8 cellular contexts compared by ENCODE assay signal in the genomic region with DNA sequence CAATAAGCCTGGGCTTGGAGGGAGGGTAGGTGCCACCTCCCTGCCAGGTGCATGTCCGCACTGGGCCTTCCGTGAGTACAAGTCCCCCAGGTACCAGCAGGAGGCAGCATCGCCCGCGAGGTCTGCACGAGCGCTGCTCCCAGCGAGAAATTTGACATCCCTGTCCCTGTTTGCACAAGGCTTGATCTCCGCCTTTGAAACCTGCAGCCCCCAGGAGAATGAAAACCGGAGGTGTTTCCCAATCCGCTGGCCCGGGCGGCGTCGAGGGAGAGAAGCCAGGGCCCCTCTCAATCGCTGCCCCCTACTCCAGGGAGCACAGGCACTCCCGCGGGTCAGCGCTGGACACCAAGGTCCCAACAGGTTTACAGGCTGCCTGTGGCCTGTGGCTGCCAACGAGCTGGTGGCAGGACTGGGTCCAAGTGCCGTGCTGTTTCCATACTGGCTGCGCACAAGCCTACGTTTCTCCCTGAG. TPM values are rescaled to one million over a fixed set of nuclear protein-coding genes. Genes with fewer than 3 reads are reported as not detected.
DNase-seq lines count a peak whose midpoint lies in the region; ATAC-seq, FAIRE-seq and TF ChIP-seq lines count a peak whose summit lies in the region.

No MANE protein-coding gene starts in this region.

- H3K4me1 Mint-ChIP-seq in T-helper 2 cell treated with Interferon-gamma antibody and Interleukin-4, amounts not matched to agents 5 μg/mL and 100 μg/mL, for 36 hours (ENCODE audit: low read depth), result peaks cover 17% of the 10 kb centered on the region

- H3K4me3 Mint-ChIP-seq in T-helper 2 cell treated with Interferon-gamma antibody and Interleukin-4, amounts not matched to agents 5 μg/mL and 100 μg/mL, for 36 hours, result peak overlapping the region; percentile 90

- TF ChIP-seq EP300 in GM12878 (IDR thresholded peaks at IDR 0.05; ENCODE audit: borderline replicate concordance in 1 of 2, control insufficient read depth in 1 of 2, low read depth in 2 of 2, low read length in 2 of 2), result no peak

- FAIRE-seq in GM12892 (lab: Jason Lieb, UNC) (peak; percentile 24), GM12878 (lab: Jason Lieb, UNC) (no peak)

- 0 out of 2 replicates have a peak overlapping the region, but pooled peaks have one; percentile 8 for H2AFZ ChIP-seq in GM12878 (ENCODE audit: control insufficient read depth, low read depth, low read length)

- no peak overlapping the region for H3K9ac ChIP-seq in GM12878 (ENCODE audit: control insufficient read depth, insufficient read depth, low read length)

- H3K9me3 Mint-ChIP-seq in T-helper 2 cell treated with Interferon-gamma antibody and Interleukin-4, amounts not matched to agents 5 μg/mL and 100 μg/mL, for 36 hours, result no peaks in the 10 kb centered on the region

- H3K4me1 ChIP-seq in GM12878 (ENCODE audit: control insufficient read depth, insufficient read depth, low read length), result peaks cover 3% of the 10 kb centered on the region

- peaks cover 4% of the 10 kb centered on the region for H3K36me3 Mint-ChIP-seq in T-helper 2 cell treated with Interferon-gamma antibody and Interleukin-4, amounts not matched to agents 5 μg/mL and 100 μg/mL, for 36 hours (ENCODE audit: low read depth)

- peak overlapping the region; percentile 38; the same call in 1 of the 2 replicates for H3K4me3 ChIP-seq in GM12878

- DNase-seq in GM12892 (ENCODE audit: insufficient read length) (peak; percentile 61), GM12878 (ENCODE audit: low read depth, low spot score) (no peak), kidney glomerular epithelial cell (lab: John Stamatoyannopoulos, UW) (peak; percentile 49), amniotic stem cell (lab: John Stamatoyannopoulos, UW) (no peak)
- peak; percentile 69 for DNase-seq in T-helper 2 cell treated with Interferon-gamma antibody and Interleukin-4, amounts not matched to agents 5 μg/mL and 100 μg/mL, for 36 hours (ENCODE audit: low spot score)
- peak; percentile 75 to 82 (median 75) for DNase-seq in stimulated activated CD4-positive, alpha-beta T cell treated with anti-CD3 and anti-CD28 coated beads, TNF-alpha, amount 100 ng/mL, for 48 hours (ENCODE audit: low read depth in 3 of 3)

- peak overlapping the region; percentile 14 for H3K4me2 ChIP-seq in GM12878 (ENCODE audit: control insufficient read depth, insufficient read depth)

- peak overlapping the region; percentile 26 for H3K27ac Mint-ChIP-seq in T-helper 2 cell treated with Interferon-gamma antibody and Interleukin-4, amounts not matched to agents 5 μg/mL and 100 μg/mL, for 36 hours

- ATAC-seq in HG03354 (IDR thresholded peaks at IDR 0.05; ENCODE audit: poor library complexity, severe bottlenecking, unreplicated experiment) (peak; percentile 72), GM12878 (peak; percentile 75), GM18520 (IDR thresholded peaks at IDR 0.05; ENCODE audit: unreplicated experiment) (no peak)

- no peaks in the 10 kb centered on the region for H3K79me2 ChIP-seq in GM12878 (ENCODE audit: control insufficient read depth, insufficient read depth, low read length)

- H4K20me1 ChIP-seq in GM12878 (ENCODE audit: control insufficient read depth, insufficient read depth), result no peaks in the 10 kb centered on the region

- no peaks in the 10 kb centered on the region for H3K9me3 ChIP-seq in GM12878 (replicated peaks; ENCODE audit: control insufficient read depth, insufficient read depth, low read length)

- RAD21 ChIA-PET in GM12878 (lab: Charles Lee; ENCODE audit: unreplicated experiment), result interaction anchor here (1.0 kb wide), 1 partner anchor 16 kb away, joined by 3 read pairs; no protein-coding TSS in a partner anchor

- SMC1A ChIA-PET in GM12878 (lab: Charles Lee; ENCODE audit: uncharacterized antibody, unreplicated experiment), result no interaction called here

- peak; percentile 73 to 92 (median 82) for TF ChIP-seq CTCF in GM12878 (IDR thresholded peaks at IDR 0.05 in 2 of 3, conservative IDR thresholded peaks at IDR 0.05 in 1 of 3; ENCODE audit: control insufficient read depth in 2 of 3, extremely low read depth in 1 of 3, insufficient read depth in 1 of 3, low read depth in 3 of 3, low read length in 3 of 3)

- no peak overlapping the region for H3K27ac ChIP-seq in GM12878 (ENCODE audit: control insufficient read depth, insufficient read depth)

- POLR2A ChIA-PET in GM12878 (lab: Charles Lee), result no interaction called here

- no peak for TF ChIP-seq POLR2A in GM12892 (IDR thresholded peaks at IDR 0.05; ENCODE audit: low read depth, low read length)
- no peak for TF ChIP-seq POLR2A in GM12878 (IDR thresholded peaks at IDR 0.05; ENCODE audit: low read depth, low read length)

- TF ChIP-seq RAD21 in GM12878 (IDR thresholded peaks at IDR 0.05; ENCODE audit: insufficient read depth, low read depth, low read length), result peak; percentile 48

- H3K27me3 ChIP-seq in GM12878 (replicated peaks in 1 of 2; ENCODE audit: control insufficient read depth in 2 of 2, insufficient read depth in 2 of 2, low read length in 1 of 2), result peaks cover 0 to 5% of the 10 kb centered on the region in 2 experiments; a peak in 2 of 4 replicates

- no TSS peak for BruUV-seq in GM12878 (replicated peaks; lab: Mats Ljungman, UMichigan)

- intact Hi-C loops in GM12878 (cut with micrococcal nuclease; ENCODE audit: unreplicated experiment), result loop anchor here (1.0 to 2.0 kb wide), 4 partner anchors 122 to 282 kb away; no protein-coding TSS in a partner anchor

- peaks cover 2% of the 10 kb centered on the region for H3K27me3 Mint-ChIP-seq in T-helper 2 cell treated with Interferon-gamma antibody and Interleukin-4, amounts not matched to agents 5 μg/mL and 100 μg/mL, for 36 hours (ENCODE audit: low read depth)

- CTCF ChIA-PET in GM12878 (lab: Yijun Ruan, JAX), result interaction anchor here (0.7 to 2.9 kb wide), 4 partner anchors 11 to 209 kb away, joined by 3 to 18 read pairs (median 6); no protein-coding TSS in a partner anchor

- WGBS in GM12878 (ENCODE audit: insufficient coverage, insufficient replicate concordance, low lambda C conversion rate, missing lambda C conversion rate), result 9% methylated on average over 23 of the region's 23 CpGs

- no peaks in the 10 kb centered on the region for H3K36me3 ChIP-seq in GM12878 (ENCODE audit: control insufficient read depth in 2 of 2, insufficient read depth in 2 of 2, low read length in 1 of 2)

- in situ Hi-C loops in GM12878 (cut with MboI), result no loop called here

TF ChIP-seq in GM12878, 131 proteins besides CTCF, POLR2A, EP300 and RAD21 (continues in another document):
- TF ChIP-seq RELA (IDR thresholded peaks at IDR 0.05; ENCODE audit: borderline replicate concordance, partially characterized antibody) (no peak), BCL11A (IDR thresholded peaks at IDR 0.05; ENCODE audit: low read depth, low read length) (no peak), BMI1 (IDR thresholded peaks at IDR 0.05; ENCODE audit: borderline replicate concordance) (no peak), JUND (IDR thresholded peaks at IDR 0.05; ENCODE audit: low read depth, low read length) (no peak), SMC3 (IDR thresholded peaks at IDR 0.05; ENCODE audit: borderline replicate concordance, low read length) (peak; percentile 42), BHLHE40 (IDR thresholded peaks at IDR 0.05; ENCODE audit: borderline replicate concordance in 1 of 2, low read depth in 2 of 2, low read length in 1 of 2) (peak in 1 of 2 experiments; percentile 61; a peak in 1 of 4 replicates), SIX5 (IDR thresholded peaks at IDR 0.05; ENCODE audit: low read depth, low read length, severe bottlenecking) (no peak), HDGF (IDR thresholded peaks at IDR 0.05) (no peak)

RNA-seq across cellular contexts. Expression of gene HAPLN3, which starts 1.0 kb away (rescaled TPM):
- polyA plus RNA-seq in GM12892 (2012; ENCODE audit: missing spikeins), result 0.23 TPM
- total RNA-seq in GM12878 (2013; cell fraction: nucleolus; rRNA removed), result 5.8 and 6.3 TPM in 2 replicates
- 3.7 and 6.0 TPM in 2 replicates for total RNA-seq in GM12878 (2014; rRNA removed)
- total RNA-seq in GM12878 (2014; rRNA removed; fragmentation: Illumina TruSeq; extraction: Trizol), result 0.64 and 0.98 TPM in 2 replicates
- 2.9 and 3.1 TPM in 2 replicates for total RNA-seq in GM12878 (2021)
- 0.26 TPM for polyA plus RNA-seq in GM12878 (2011; ENCODE audit: low read depth)
- 4.2 and 5.0 TPM in 2 replicates for polyA plus RNA-seq in GM12878 (2011; rRNA removed)
- 8.3 and 10.3 TPM in 2 replicates for polyA plus RNA-seq in GM12878 (2011; cell fraction: cytosol; rRNA removed)
- 21.7 and 27.3 TPM in 2 replicates for polyA plus RNA-seq in GM12878 (2011; cell fraction: nucleus; rRNA removed)
- 0.79 and 1.5 TPM in 2 replicates for polyA plus RNA-seq in GM12878 (2012)
- polyA plus RNA-seq in GM12878 (2014; fragmentation: Illumina TruSeq; extraction: Trizol), result 0.53 TPM in 1 of 2 replicates, not detected in the other
- polyA plus RNA-seq in GM12878 (2014; fragmentation: Nextera tagmentation; extraction: Ambion mirVana), result under 1 TPM in 1 of 2 experiments, not detected in 1; 0.20 TPM
- polyA plus RNA-seq in GM12878 (2014; rRNA removed), result 2.6 and 3.2 TPM in 2 replicates
- polyA plus RNA-seq in GM12878 (2016; fragmentation: Nextera tagmentation; extraction: Ambion mirVana), result 1 to 10 TPM; 1.1 to 1.4 TPM
- 2.7 and 4.5 TPM in 2 replicates for polyA minus RNA-seq in GM12878 (2011; rRNA and poly(A)+ RNA removed)
- polyA minus RNA-seq in GM12878 (2011; cell fraction: cytosol; rRNA and poly(A)+ RNA removed), result 1.5 and 2.2 TPM in 2 replicates
- polyA minus RNA-seq in GM12878 (2011; cell fraction: nucleus; rRNA and poly(A)+ RNA removed), result 3.5 and 4.6 TPM in 2 replicates

RNA-seq across cellular contexts. Expression of gene MFGE8, which starts 18.8 kb away (rescaled TPM):
- 0.51 TPM for polyA plus RNA-seq in GM12892 (2012; ENCODE audit: missing spikeins)
- 10.9 and 11.2 TPM in 2 replicates for total RNA-seq in GM12878 (2013; cell fraction: nucleolus; rRNA removed)
- total RNA-seq in GM12878 (2014; rRNA removed) (0.87 and 1.1 TPM in 2 replicates), GM12878 (2014; rRNA removed; fragmentation: Illumina TruSeq; extraction: Trizol) (0.46 and 0.81 TPM in 2 replicates), GM12878 (2021) (1.9 and 2.7 TPM in 2 replicates)
- polyA plus RNA-seq in GM12878 (2011; ENCODE audit: low read depth), result 0.94 TPM
- polyA plus RNA-seq in GM12878 (2011; rRNA removed) (5.2 and 5.9 TPM in 2 replicates), GM12878 (2014; fragmentation: Illumina TruSeq; extraction: Trizol) (0.43 and 0.96 TPM in 2 replicates), GM12878 (2014; fragmentation: Nextera tagmentation; extraction: Ambion mirVana) (not detected), GM12878 (2014; rRNA removed) (0.86 and 2.0 TPM in 2 replicates), GM12878 (2016; fragmentation: Nextera tagmentation; extraction: Ambion mirVana) (1 to 10 TPM in 1 of 2 experiments, under 1 TPM in 1; 0.96 to 1.1 TPM)
- 6.1 and 6.7 TPM in 2 replicates for polyA plus RNA-seq in GM12878 (2011; cell fraction: cytosol; rRNA removed)
- polyA plus RNA-seq in GM12878 (2011; cell fraction: nucleus; rRNA removed), result 37.9 and 38.4 TPM in 2 replicates
- polyA plus RNA-seq in GM12878 (2012), result 2.6 and 3.5 TPM in 2 replicates
- 3.4 and 7.9 TPM in 2 replicates for polyA minus RNA-seq in GM12878 (2011; rRNA and poly(A)+ RNA removed)
- 2.3 and 3.2 TPM in 2 replicates for polyA minus RNA-seq in GM12878 (2011; cell fraction: cytosol; rRNA and poly(A)+ RNA removed)
- 6.5 and 13.3 TPM in 2 replicates for polyA minus RNA-seq in GM12878 (2011; cell fraction: nucleus; rRNA and poly(A)+ RNA removed)

Comparison
In these comparisons a context has a peak if more than half of its experiments do, and no peak if none do; other contexts are left out.
1. DNase-seq: peak in GM12892 (single experiment), T-helper 2 cell treated with Interferon-gamma antibody and Interleukin-4, amounts not matched to agents 5 μg/mL and 100 μg/mL, for 36 hours (single experiment), kidney glomerular epithelial cell (single experiment) and stimulated activated CD4-positive, alpha-beta T cell treated with anti-CD3 and anti-CD28 coated beads, TNF-alpha, amount 100 ng/mL, for 48 hours (3 of 3); none in GM12878 (single experiment) and amniotic stem cell (single experiment).